ENCODE assay signal across 18 cellular contexts in genomic region chr13:27036236-27036981, GRCh38.
DNase-seq lines count a peak whose midpoint lies in the region; ATAC-seq, FAIRE-seq and TF ChIP-seq lines count a peak whose summit lies in the region.
"Had no signal": no experiment of that assay in that cellular context is flagged by ENCODE, and none has a peak within 500 bp of the region (broad histone marks: within the 10 kb centered on the region; RNA-seq: fewer than 3 reads in every experiment).

No MANE protein-coding gene starts in this region.

- H3K4me1 Mint-ChIP-seq in astrocyte (ENCODE audit: low read depth, unreplicated experiment) (peaks cover 39% of the 10 kb centered on the region), T-cell (peaks cover 4 to 12% (median 7%) of the 10 kb centered on the region in 3 donors)

- no peak for FAIRE-seq in astrocyte (lab: Jason Lieb, UNC)
- FAIRE-seq: GM19239 had no signal

- H3K27me3 ChIP-seq in mammary epithelial cell (ENCODE audit: insufficient read depth, low read length): no peaks in the 10 kb centered on the region
- no peaks in the 10 kb centered on the region for H3K27me3 ChIP-seq in breast epithelium
- H3K27me3 ChIP-seq in astrocyte (ENCODE audit: insufficient read depth, low read length): no peaks in the 10 kb centered on the region
- no peaks in the 10 kb centered on the region for H3K27me3 ChIP-seq in upper lobe of right lung
- H3K27me3 ChIP-seq: upper lobe of left lung had no signal

- H3K36me3 Mint-ChIP-seq in astrocyte (ENCODE audit: low read depth, unreplicated experiment) (peaks cover 2% of the 10 kb centered on the region), T-cell (no peaks in the 10 kb centered on the region)

- H3K27me3 Mint-ChIP-seq in astrocyte (ENCODE audit: low read depth, unreplicated experiment) (no peaks in the 10 kb centered on the region), T-cell (peaks cover 18 to 34% of the 10 kb centered on the region in 2 donors)

- H3K9me3 Mint-ChIP-seq in astrocyte (ENCODE audit: unreplicated experiment): no peaks in the 10 kb centered on the region
- H3K9me3 Mint-ChIP-seq in T-cell: no peaks in the 10 kb centered on the region
- H3K9me3 Mint-ChIP-seq: activated B cell treated with CpG ODN at 0.5 μM for 24 hours had no signal

- POLR2A ChIA-PET in T-cell (lab: Charles Lee): no interaction called here

- in situ Hi-C loops in mammary epithelial cell (cut with MboI; ENCODE audit: low sequenced_read_pairs in 2 of 2): no loop called here

- H3K4me3 Mint-ChIP-seq in astrocyte (ENCODE audit: unreplicated experiment): no peak overlapping the region
- H3K4me3 Mint-ChIP-seq in T-cell: no peak overlapping the region
- H3K4me3 Mint-ChIP-seq: activated B cell treated with CpG ODN at 0.5 μM for 24 hours had no signal

- ATAC-seq in left lobe of liver: no peak
- ATAC-seq in upper lobe of right lung: peak; percentile 12
- no peak for ATAC-seq in T-cell (replicated peaks in 1 of 4)
- ATAC-seq: left colon had no signal

- H3K4me3 ChIP-seq in mammary epithelial cell (replicated peaks in 1 of 3; ENCODE audit: insufficient read depth in 1 of 3, low read depth in 2 of 3, low read length in 3 of 3) (no peak overlapping the region), breast epithelium (no peak overlapping the region), astrocyte (ENCODE audit: insufficient read depth, low read depth, low read length) (peak overlapping the region; percentile 35), upper lobe of right lung (no peak overlapping the region)
- H3K4me3 ChIP-seq: upper lobe of left lung had no signal

- dilution Hi-C loops in mammary epithelial cell (cut with HindIII; ENCODE audit: low sequenced_read_pairs): no loop called here

- DNase-seq in mammary epithelial cell (peak; percentile 32), breast epithelium (ENCODE audit: low spot score in 2 of 2) (no peak), astrocyte (ENCODE audit: low read depth) (no peak), left lobe of liver (ENCODE audit: low spot score) (peak; percentile 4), upper lobe of right lung (no peak), occipital lobe (lab: John Stamatoyannopoulos, UW) (no peak), T-cell (no peak)
- no peak for DNase-seq in activated T-cell treated with anti-CD3 and anti-CD28 coated beads, Interleukin-2, amount 50 U/mL, for 1 hour
- DNase-seq: activated B cell treated with CpG ODN at 0.5 μM for 24 hours, activated T-cell treated with anti-CD3 and anti-CD28 coated beads for 4 hours, amygdala, GOT3, left colon, NCI-H1105 treated with DMSO at 0.1 percent for 48 hours, NCI-H524 treated with DMSO at 0.1 percent for 48 hours, SHP77 treated with DMSO at 0.1 percent for 48 hours, upper lobe of left lung had no signal

- H3K4me1 ChIP-seq in mammary epithelial cell (ENCODE audit: insufficient read depth, low read length) (peaks cover 15% of the 10 kb centered on the region), breast epithelium (no peaks in the 10 kb centered on the region), astrocyte (ENCODE audit: insufficient read depth, low read length) (peaks cover 35% of the 10 kb centered on the region), upper lobe of right lung (peaks cover 5% of the 10 kb centered on the region)

- BruUV-seq in mammary epithelial cell (replicated peaks; lab: Mats Ljungman, UMichigan): no TSS peak

- H2AFZ ChIP-seq in mammary epithelial cell (ENCODE audit: low read depth, low read length): no peak overlapping the region
- H2AFZ ChIP-seq in astrocyte (ENCODE audit: low read depth, low read length): peak overlapping the region; percentile 36

- H3K36me3 ChIP-seq in mammary epithelial cell (ENCODE audit: insufficient read depth, low read length): no peaks in the 10 kb centered on the region
- no peaks in the 10 kb centered on the region for H3K36me3 ChIP-seq in breast epithelium
- no peaks in the 10 kb centered on the region for H3K36me3 ChIP-seq in astrocyte (ENCODE audit: insufficient read depth, low read length)
- no peaks in the 10 kb centered on the region for H3K36me3 ChIP-seq in upper lobe of right lung
- H3K36me3 ChIP-seq: upper lobe of left lung had no signal

- no peak for TF ChIP-seq POLR2A in breast epithelium (IDR thresholded peaks at IDR 0.05)

- CTCF ChIA-PET in mammary epithelial cell (lab: Charles Lee; ENCODE audit: low non-redundant PET): no interaction called here
- CTCF ChIA-PET in T-cell (lab: Charles Lee): no interaction called here

- H3K9ac ChIP-seq in mammary epithelial cell (ENCODE audit: insufficient read depth, low read length): no peak overlapping the region
- H3K9ac ChIP-seq in astrocyte (ENCODE audit: low read length): peak overlapping the region; percentile 29

- no peak overlapping the region for H3K27ac ChIP-seq in mammary epithelial cell (ENCODE audit: insufficient read depth, low read depth, low read length)
- H3K27ac ChIP-seq in breast epithelium: no peak overlapping the region
- peak overlapping the region; percentile 33 for H3K27ac ChIP-seq in astrocyte (ENCODE audit: low read depth, low read length)
- no peak overlapping the region for H3K27ac ChIP-seq in upper lobe of right lung

- H3K79me2 ChIP-seq in mammary epithelial cell (ENCODE audit: insufficient read depth, low read length) (no peaks in the 10 kb centered on the region), astrocyte (ENCODE audit: insufficient read depth, low read length) (no peaks in the 10 kb centered on the region)

- 73% methylated on average over 8 of the region's 8 CpGs for WGBS in mammary epithelial cell (ENCODE audit: low coverage, missing lambda C conversion rate)

- intact Hi-C loops in mammary epithelial cell (cut with micrococcal nuclease) (no loop called here), breast epithelium (cut with DNase I; ENCODE audit: low total_unique reads) (no loop called here), upper lobe of right lung (cut with DNase I) (no loop called here)

- TF ChIP-seq CTCF in mammary epithelial cell (conservative IDR thresholded peaks at IDR 0.05 in 1 of 2, IDR thresholded peaks at IDR 0.05 in 1 of 2; ENCODE audit: extremely low read depth in 1 of 2, insufficient read depth in 1 of 2, low read depth in 1 of 2, low read length in 2 of 2): no peak
- TF ChIP-seq CTCF in breast epithelium (IDR thresholded peaks at IDR 0.05): no peak
- no peak for TF ChIP-seq CTCF in astrocyte (IDR thresholded peaks at IDR 0.05; ENCODE audit: insufficient read depth, low read depth, low read length)
- TF ChIP-seq CTCF in upper lobe of right lung (IDR thresholded peaks at IDR 0.05): no peak

- no peaks in the 10 kb centered on the region for H3K9me3 ChIP-seq in mammary epithelial cell (replicated peaks; ENCODE audit: insufficient read depth, low read length)
- no peaks in the 10 kb centered on the region for H3K9me3 ChIP-seq in breast epithelium
- no peaks in the 10 kb centered on the region for H3K9me3 ChIP-seq in astrocyte (ENCODE audit: insufficient read depth, low read depth, low read length)
- no peaks in the 10 kb centered on the region for H3K9me3 ChIP-seq in upper lobe of right lung
- H3K9me3 ChIP-seq: upper lobe of left lung had no signal

- peak overlapping the region; percentile 70 for H3K27ac Mint-ChIP-seq in astrocyte (ENCODE audit: unreplicated experiment)
- no peak overlapping the region for H3K27ac Mint-ChIP-seq in T-cell
- H3K27ac Mint-ChIP-seq: activated B cell treated with CpG ODN at 0.5 μM for 24 hours had no signal

- H4K20me1 ChIP-seq in mammary epithelial cell (ENCODE audit: insufficient read depth, low read length) (no peaks in the 10 kb centered on the region), astrocyte (ENCODE audit: insufficient read depth, low read length) (no peaks in the 10 kb centered on the region)

- H3K4me2 ChIP-seq in mammary epithelial cell (ENCODE audit: insufficient read depth, low read depth, low read length) (no peak overlapping the region), astrocyte (ENCODE audit: low read length) (peak overlapping the region; percentile 74)

Comparison
In these comparisons a context has a peak if more than half of its experiments do, and no peak if none do; other contexts are left out.
1. DNase-seq: peak in mammary epithelial cell (single experiment) and left lobe of liver (single experiment); none in breast epithelium (0 of 2), astrocyte (single experiment), upper lobe of right lung (single experiment), occipital lobe (single experiment), T-cell (0 of 34) and activated T-cell treated with anti-CD3 and anti-CD28 coated beads, Interleukin-2, amount 50 U/mL, for 1 hour (single experiment).